ENCODE assay signal across 26 cellular contexts in the genomic region with DNA sequence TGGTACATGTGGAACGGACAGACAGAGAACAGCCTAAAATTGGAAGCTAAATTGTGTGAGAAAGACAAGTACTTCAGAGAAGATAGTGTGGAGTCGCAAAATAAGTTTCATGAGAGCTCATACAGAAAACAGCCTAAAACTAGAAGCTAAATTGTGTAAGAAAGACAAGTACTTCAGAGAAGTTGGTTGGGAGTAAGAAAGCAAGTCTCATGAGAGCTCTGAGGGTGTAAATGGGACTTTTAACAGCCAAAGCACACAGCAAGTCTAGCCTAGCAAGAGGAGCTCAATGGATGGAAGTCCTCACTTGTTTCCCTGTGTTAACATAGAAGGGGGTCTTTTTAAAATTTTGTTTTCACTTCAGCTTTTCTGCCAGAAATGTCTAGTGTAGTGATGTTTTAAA.
"Had no signal": no experiment of that assay in that cellular context is flagged by ENCODE, and none has a peak within 500 bp of the region (broad histone marks: within the 10 kb centered on the region; RNA-seq: fewer than 3 reads in every experiment).

No MANE protein-coding gene starts in this region.

- DNase-seq: hippocampal formation; kidney glomerular epithelial cell; left cardiac atrium; lower lobe of right lung; mammary epithelial cell; mesenchymal stem cell; naive B cell; natural killer cell; nephron progenitor cell; ovary; right cardiac atrium; stimulated activated CD4-positive, alpha-beta T cell treated with anti-CD3 and anti-CD28 coated beads, Interleukin-12 subunit alpha, Interleukin-12 subunit beta, amount 100 ng/mL, for 4 hours; stimulated activated CD4-positive, alpha-beta T cell treated with anti-CD3 and anti-CD28 coated beads, Interleukin-15, amount 100 ng/mL, for 24 hours; stimulated activated CD4-positive, alpha-beta T cell treated with anti-CD3 and anti-CD28 coated beads, Interleukin-2, amount 100 ng/mL, for 24 hours; stimulated activated CD4-positive, alpha-beta T cell treated with anti-CD3 and anti-CD28 coated beads, Interleukin-4, amount 100 ng/mL, for 1 hour; stimulated activated naive B cell treated with anti-CD40 and anti-IgM and Interleukin-4, amounts not matched to agents 10 μg/mL and 1 μg/mL and 100 μg/mL, for 72 hours; stimulated activated naive CD8-positive, alpha-beta T cell treated with anti-CD3 and anti-CD28 coated beads, Interleukin-15, Interleukin-2, amounts not matched to agents 100 U/mL and 50 U/mL, for 24 hours; stomach; testis; thyroid gland; transverse colon; upper lobe of left lung had no signal

- H3K4me3 ChIP-seq: lower lobe of right lung, neural progenitor cell, ovary, skin epidermis, stomach, testis, thyroid gland, transverse colon, upper lobe of left lung had no signal

- H3K9me3 ChIP-seq: lower lobe of right lung, ovary, stomach, testis, thyroid gland, transverse colon, upper lobe of left lung had no signal

- H3K4me2 ChIP-seq: neural progenitor cell had no signal

- H3K27me3 ChIP-seq: neural progenitor cell, ovary, stomach, testis, thyroid gland, transverse colon, upper lobe of left lung had no signal

- H2AFZ ChIP-seq: neural progenitor cell had no signal

- H3K9ac ChIP-seq: neural progenitor cell had no signal

- FAIRE-seq: keratinocyte, urothelium cell line had no signal

- H3K36me3 ChIP-seq: lower lobe of right lung, ovary, stomach, thyroid gland, transverse colon, upper lobe of left lung had no signal

- H3K4me1 ChIP-seq: lower lobe of right lung, testis, thyroid gland, transverse colon, upper lobe of left lung had no signal

- H3K27ac ChIP-seq: lower lobe of right lung, neural progenitor cell, ovary, skin epidermis, stomach, testis, thyroid gland, transverse colon, upper lobe of left lung had no signal
